ENCODE assay signal across 24 cellular contexts in genomic region chr10:107650939-107651338, GRCh38.
"Had no signal": no experiment of that assay in that cellular context is flagged by ENCODE, and none has a peak within 500 bp of the region (broad histone marks: within the 10 kb centered on the region; RNA-seq: fewer than 3 reads in every experiment).

No MANE protein-coding gene starts in this region.

- H3K4me1 ChIP-seq: colonic mucosa, esophagus muscularis mucosa, esophagus squamous epithelium, foreskin keratinocyte, gastrocnemius medialis, gastroesophageal sphincter had no signal

- DNase-seq: colonic mucosa; cortex of kidney; dermis blood vessel endothelial cell; dorsolateral prefrontal cortex; effector CD4-positive, alpha-beta T cell; effector CD8-positive, alpha-beta T cell; effector memory CD4-positive, alpha-beta T cell; effector memory CD8-positive, alpha-beta T cell; endodermal cell; erythroblast; esophagus squamous epithelium; foreskin fibroblast; foreskin keratinocyte; foreskin melanocyte; gastrocnemius medialis; glutamatergic neuron; head of caudate nucleus; heart left ventricle; heart right ventricle had no signal

- ATAC-seq: effector memory CD8-positive, alpha-beta T cell; esophagus mucosa; foreskin keratinocyte; gastrocnemius medialis; gastroesophageal sphincter; heart left ventricle; heart right ventricle had no signal

- H3K27me3 ChIP-seq: colonic mucosa, esophagus muscularis mucosa, esophagus squamous epithelium, foreskin keratinocyte, gastrocnemius medialis, gastroesophageal sphincter, heart left ventricle, heart right ventricle had no signal

- H3K36me3 ChIP-seq: colonic mucosa, esophagus muscularis mucosa, esophagus squamous epithelium, gastrocnemius medialis, gastroesophageal sphincter, heart left ventricle, heart right ventricle had no signal

- H3K27ac ChIP-seq: colonic mucosa, coronary artery, dorsolateral prefrontal cortex, epithelial cell of prostate, esophagus muscularis mucosa, esophagus squamous epithelium, foreskin keratinocyte, gastrocnemius medialis, gastroesophageal sphincter, heart left ventricle, heart right ventricle had no signal

- H3K4me3 ChIP-seq: colonic mucosa, coronary artery, dorsolateral prefrontal cortex, esophagus muscularis mucosa, esophagus squamous epithelium, gastrocnemius medialis, gastroesophageal sphincter, heart left ventricle, heart right ventricle had no signal

- H3K9me3 ChIP-seq: colonic mucosa, esophagus muscularis mucosa, esophagus squamous epithelium, gastrocnemius medialis, gastroesophageal sphincter, heart left ventricle, heart right ventricle had no signal
